ENCODE assay signal across 9 cellular contexts in genomic region chr1:201877877-201878339, GRCh38. TPM values are rescaled to one million over a fixed set of nuclear protein-coding genes. Genes with fewer than 3 reads are reported as not detected.
DNase-seq lines count a peak whose midpoint lies in the region; ATAC-seq, FAIRE-seq and TF ChIP-seq lines count a peak whose summit lies in the region.
"Had no signal": no experiment of that assay in that cellular context is flagged by ENCODE, and none has a peak within 500 bp of the region (broad histone marks: within the 10 kb centered on the region; RNA-seq: fewer than 3 reads in every experiment).

No MANE protein-coding gene starts in this region.

- intact Hi-C loops in Calu3 (cut with micrococcal nuclease; ENCODE audit: unreplicated experiment): loop anchor here (1.0 to 5.0 kb wide), 2 partner anchors 94 to 259 kb away; no protein-coding TSS in a partner anchor
- intact Hi-C loops in naive thymus-derived CD4-positive, alpha-beta T cell (cut with micrococcal nuclease): loop anchor here (1.0 to 5.0 kb wide), 4 partner anchors 19 to 264 kb away; partner anchors contain the start of gene ARL8A (in 1 of the 2)

- TF ChIP-seq CTCF in Calu3 (IDR thresholded peaks at IDR 0.05; ENCODE audit: unreplicated experiment) (peak; percentile 41), RWPE1 (conservative IDR thresholded peaks at IDR 0.05; ENCODE audit: low read depth) (peak; percentile 73), epithelial cell of proximal tubule (conservative IDR thresholded peaks at IDR 0.05; ENCODE audit: low read depth, low read length) (peak; percentile 71)

- POLR2A ChIA-PET in RWPE1 (lab: Yijun Ruan, JAX; ENCODE audit: low non-redundant PET): interaction anchor here (0.6 kb wide), 1 partner anchor 8 kb away, joined by 4 read pairs; no protein-coding TSS in a partner anchor
- POLR2A ChIA-PET in naive thymus-derived CD4-positive, alpha-beta T cell (lab: Charles Lee): no interaction called here

- H3K4me3 ChIP-seq in HAP-1 (no peak overlapping the region), epithelial cell of proximal tubule (ENCODE audit: low read depth, low read length) (no peak overlapping the region)
- H3K4me3 ChIP-seq in naive thymus-derived CD4-positive, alpha-beta T cell (ENCODE audit: low read length): no peak overlapping the region
- H3K4me3 ChIP-seq: SJSA1 had no signal

- H3K4me1 Mint-ChIP-seq in Calu3 (ENCODE audit: low read depth, unreplicated experiment): no peaks in the 10 kb centered on the region
- H3K4me1 Mint-ChIP-seq in naive thymus-derived CD4-positive, alpha-beta T cell: peaks cover 0 to 3% (median 0%) of the 10 kb centered on the region in 7 donors

- no peak for TF ChIP-seq POLR2A in H54 (IDR thresholded peaks at IDR 0.05; ENCODE audit: low read depth, low read length)

- CTCF ChIA-PET in Calu3 (lab: Charles Lee) (interaction anchor here (0.6 to 1.2 kb wide), 11 partner anchors 9 to 365 kb away, joined by 3 to 10 read pairs (median 3); partner anchors contain the start of gene IPO9), RWPE1 (lab: Yijun Ruan, JAX) (interaction anchor here (0.6 to 2.0 kb wide), 17 partner anchors 9 to 1439 kb away, joined by 3 to 13 read pairs (median 3); partner anchors contain the start of genes IPO9 and SHISA4)
- CTCF ChIA-PET in naive thymus-derived CD4-positive, alpha-beta T cell (lab: Charles Lee): interaction anchor here (0.9 to 1.2 kb wide), 4 partner anchors 18 to 122 kb away, joined by 3 to 4 read pairs (median 4); no protein-coding TSS in a partner anchor

- no peaks in the 10 kb centered on the region for H3K9me3 Mint-ChIP-seq in Calu3 (ENCODE audit: low read depth, unreplicated experiment)
- peaks cover 0 to 2% (median 0%) of the 10 kb centered on the region in 11 donors for H3K9me3 Mint-ChIP-seq in naive thymus-derived CD4-positive, alpha-beta T cell

- DNase-seq in Calu3 (peak; percentile 51), HAP-1 (ENCODE audit: low spot score in 2 of 2) (peak; percentile 43 to 54), RWPE1 (ENCODE audit: low spot score) (peak; percentile 75), epithelial cell of proximal tubule (ENCODE audit: low read depth) (no peak), H54 (ENCODE audit: insufficient read length, low spot score) (no peak), cerebellar nuclear complex (lab: John Stamatoyannopoulos, UW) (no peak)
- peak in 2 of 9 donors; percentile 22 to 23 for DNase-seq in naive thymus-derived CD4-positive, alpha-beta T cell

- H3K36me3 ChIP-seq in HAP-1 (replicated peaks): peaks cover 21% of the 10 kb centered on the region
- H3K36me3 ChIP-seq in naive thymus-derived CD4-positive, alpha-beta T cell (ENCODE audit: control insufficient read depth in 2 of 3, insufficient read depth in 3 of 3, low read length in 3 of 3): peaks cover 0 to 31% (median 0%) of the 10 kb centered on the region in 3 experiments

- peaks cover 41% of the 10 kb centered on the region for H3K36me3 Mint-ChIP-seq in Calu3 (ENCODE audit: insufficient read depth, unreplicated experiment)
- peaks cover 1 to 20% (median 14%) of the 10 kb centered on the region in 5 donors for H3K36me3 Mint-ChIP-seq in naive thymus-derived CD4-positive, alpha-beta T cell

- no peaks in the 10 kb centered on the region for H3K4me1 ChIP-seq in HAP-1
- no peaks in the 10 kb centered on the region for H3K4me1 ChIP-seq in naive thymus-derived CD4-positive, alpha-beta T cell (ENCODE audit: control insufficient read depth in 2 of 2, insufficient read depth in 2 of 2, low read length in 2 of 2)

- H3K27me3 Mint-ChIP-seq in Calu3 (ENCODE audit: unreplicated experiment): no peaks in the 10 kb centered on the region
- no peaks in the 10 kb centered on the region for H3K27me3 Mint-ChIP-seq in naive thymus-derived CD4-positive, alpha-beta T cell

- in situ Hi-C loops in HAP-1 (cut with MboI; ENCODE audit: low sequenced_read_pairs): no loop called here

- no peak overlapping the region for H3K4me3 Mint-ChIP-seq in Calu3 (ENCODE audit: low read depth, unreplicated experiment)
- no peak overlapping the region for H3K4me3 Mint-ChIP-seq in naive thymus-derived CD4-positive, alpha-beta T cell

- ATAC-seq in naive thymus-derived CD4-positive, alpha-beta T cell: peak; percentile 55
- no peak for ATAC-seq in HG03521 (IDR thresholded peaks at IDR 0.05; ENCODE audit: unreplicated experiment)

- H3K27ac Mint-ChIP-seq in Calu3 (ENCODE audit: unreplicated experiment): no peak overlapping the region
- H3K27ac Mint-ChIP-seq in naive thymus-derived CD4-positive, alpha-beta T cell: peak overlapping the region in 4 of 9 donors; percentile 40 to 60 (median 46)

- no peaks in the 10 kb centered on the region for H3K27me3 ChIP-seq in HAP-1 (ENCODE audit: low read depth)
- no peaks in the 10 kb centered on the region for H3K27me3 ChIP-seq in naive thymus-derived CD4-positive, alpha-beta T cell (ENCODE audit: control insufficient read depth in 2 of 2, insufficient read depth in 2 of 2, low read length in 2 of 2)
- H3K27me3 ChIP-seq: SJSA1 had no signal

- no TSS peak for BruUV-seq in Calu3 (replicated peaks; lab: Mats Ljungman, UMichigan)

- FAIRE-seq in H54 (lab: Jason Lieb, UNC): no peak

- H3K27ac ChIP-seq in RWPE1: peak overlapping the region; percentile 53
- H3K27ac ChIP-seq in naive thymus-derived CD4-positive, alpha-beta T cell (ENCODE audit: low read depth, low read length): no peak overlapping the region
- H3K27ac ChIP-seq: SJSA1 had no signal

- no peaks in the 10 kb centered on the region for H3K9me3 ChIP-seq in HAP-1
- no peaks in the 10 kb centered on the region for H3K9me3 ChIP-seq in naive thymus-derived CD4-positive, alpha-beta T cell (ENCODE audit: control insufficient read depth in 2 of 3, low read length in 3 of 3)
- H3K9me3 ChIP-seq: SJSA1 had no signal

RNA-seq across cellular contexts. Expression of gene SHISA4, which starts 10.8 kb away (rescaled TPM):
- total RNA-seq in Calu3 (2022) (9.9 and 13.7 TPM in 2 replicates), epithelial cell of proximal tubule (10.9 and 22.4 TPM in 2 replicates)
- 1 to 10 TPM in 2 of 5 experiments, under 1 TPM in 3; 0.30 to 1.4 (median 0.66) TPM for total RNA-seq in naive thymus-derived CD4-positive, alpha-beta T cell
- polyA plus RNA-seq in naive thymus-derived CD4-positive, alpha-beta T cell: not detected

RNA-seq across cellular contexts. Expression of gene IPO9, which starts 49.0 kb away (rescaled TPM):
- 86.3 and 98.8 TPM in 2 replicates for total RNA-seq in Calu3 (2022)
- total RNA-seq in epithelial cell of proximal tubule: 16.3 and 21.7 TPM in 2 replicates
- 10 to 100 TPM; 28.7 to 55.3 (median 37.9) TPM for total RNA-seq in naive thymus-derived CD4-positive, alpha-beta T cell
- polyA plus RNA-seq in naive thymus-derived CD4-positive, alpha-beta T cell: 10 to 100 TPM; 20.8 to 24.7 TPM

Comparison
In these comparisons a context has a peak if more than half of its experiments do, and no peak if none do; other contexts are left out.
1. DNase-seq: peak in Calu3 (single experiment), HAP-1 (2 of 2) and RWPE1 (single experiment); none in epithelial cell of proximal tubule (single experiment), H54 (single experiment) and cerebellar nuclear complex (0 of 2).
2. Peak in every context shown above with its lines, with median percentiles within 50 percentile points of each other: CTCF ChIP-seq.